17 cellular contexts compared by ENCODE assay signal in genomic region chr3:108863799-108864135, GRCh38. TPM values are rescaled to one million over a fixed set of nuclear protein-coding genes. Genes with fewer than 3 reads are reported as not detected.
DNase-seq lines count a peak whose midpoint lies in the region; ATAC-seq and TF ChIP-seq lines count a peak whose summit lies in the region.
"Had no signal": no experiment of that assay in that cellular context is flagged by ENCODE, and none has a peak within 500 bp of the region (broad histone marks: within the 10 kb centered on the region; RNA-seq: fewer than 3 reads in every experiment).

No MANE protein-coding gene starts in this region.

- H3K27ac ChIP-seq in AG04450 (ENCODE audit: low read depth, low read length) (peak overlapping the region; percentile 55), PC-9 (peak overlapping the region; percentile 54), dorsolateral prefrontal cortex (no peak overlapping the region)
- peak overlapping the region; percentile 55 for H3K27ac ChIP-seq in CD4-positive, alpha-beta memory T cell (ENCODE audit: low read depth, low read length)
- H3K27ac ChIP-seq: VCaP had no signal

- TSS peak; percentile 78 for BruUV-seq in PC-9 (replicated peaks; lab: Mats Ljungman, UMichigan)

- CTCF ChIA-PET in AG04450 (lab: Charles Lee), result interaction anchor here (1.0 kb wide), 1 partner anchor 52 kb away, joined by 3 read pairs; no protein-coding TSS in a partner anchor
- CTCF ChIA-PET in CD4-positive, alpha-beta memory T cell (lab: Charles Lee; ENCODE audit: partially characterized antibody), result interaction anchor here (2.5 kb wide), 1 partner anchor 45 kb away, joined by 8 read pairs; no protein-coding TSS in a partner anchor
- CTCF ChIA-PET in PC-9 (lab: Charles Lee), result interaction anchor here (0.6 kb wide), 1 partner anchor 201 kb away, joined by 4 read pairs; no protein-coding TSS in a partner anchor

- H2AFZ ChIP-seq in PC-9, result peak overlapping the region; percentile 19

- H3K9me3 Mint-ChIP-seq in CD4-positive, alpha-beta memory T cell, result peaks cover 0 to 21% (median 6%) of the 10 kb centered on the region in 8 donors
- H3K9me3 Mint-ChIP-seq in activated naive CD8-positive, alpha-beta T cell treated with anti-CD3 and anti-CD28 coated beads, Interleukin-2, amount 50 U/mL, for 24 hours, result peaks cover 12% of the 10 kb centered on the region
- no peaks in the 10 kb centered on the region for H3K9me3 Mint-ChIP-seq in stimulated activated naive B cell treated with anti-CD40 and anti-IgM and Interleukin-4, amounts not matched to agents 10 μg/mL and 1 μg/mL and 100 μg/mL, for 72 hours

- peak overlapping the region; percentile 56 for H3K4me2 ChIP-seq in PC-9

- H3K4me3 ChIP-seq in AG04450 (ENCODE audit: low read depth, low read length) (no peak overlapping the region), PC-9 (no peak overlapping the region), dorsolateral prefrontal cortex (no peak overlapping the region)
- H3K4me3 ChIP-seq in CD4-positive, alpha-beta memory T cell (ENCODE audit: low read length in 2 of 2), result no peak overlapping the region

- TF ChIP-seq CTCF in AG04450 (IDR thresholded peaks at IDR 0.05; ENCODE audit: low read depth, low read length), result no peak
- no peak for TF ChIP-seq CTCF in PC-9 (conservative IDR thresholded peaks at IDR 0.05)
- no peak for TF ChIP-seq CTCF in dorsolateral prefrontal cortex (IDR thresholded peaks at IDR 0.05 in 54 of 56, conservative IDR thresholded peaks at IDR 0.05 in 2 of 56; ENCODE audit: low read depth in 1 of 56, partially characterized antibody in 56 of 56)

- no peaks in the 10 kb centered on the region for H3K79me2 ChIP-seq in PC-9 (ENCODE audit: low read depth)

- peak overlapping the region in 6 of 7 donors; percentile 65 to 94 (median 90) for H3K27ac Mint-ChIP-seq in CD4-positive, alpha-beta memory T cell
- peak overlapping the region; percentile 95 for H3K27ac Mint-ChIP-seq in activated naive CD8-positive, alpha-beta T cell treated with anti-CD3 and anti-CD28 coated beads, Interleukin-2, amount 50 U/mL, for 24 hours
- H3K27ac Mint-ChIP-seq in stimulated activated naive B cell treated with anti-CD40 and anti-IgM and Interleukin-4, amounts not matched to agents 10 μg/mL and 1 μg/mL and 100 μg/mL, for 72 hours, result no peak overlapping the region
- H3K27ac Mint-ChIP-seq: B cell, memory B cell had no signal

- no peak for ATAC-seq in activated naive CD8-positive, alpha-beta T cell treated with anti-CD3 and anti-CD28 coated beads, Interleukin-2, amount 50 U/mL, for 24 hours
- ATAC-seq in stimulated activated naive B cell treated with anti-CD40 and anti-IgM and Interleukin-4, amounts not matched to agents 10 μg/mL and 1 μg/mL and 100 μg/mL, for 72 hours (replicated peaks), result no peak

- POLR2A ChIA-PET in AG04450 (lab: Yijun Ruan, JAX) (no interaction called here), PC-9 (lab: Charles Lee; ENCODE audit: unreplicated experiment) (interaction anchor here (0.6 kb wide), 1 partner anchor 505 kb away, joined by 9 read pairs; no protein-coding TSS in a partner anchor)
- POLR2A ChIA-PET in CD4-positive, alpha-beta memory T cell (lab: Charles Lee; ENCODE audit: partially characterized antibody), result interaction anchor here (1.2 to 1.4 kb wide), 3 partner anchors 9 to 51 kb away, joined by 3 to 6 read pairs (median 3); no protein-coding TSS in a partner anchor

- peaks cover 37% of the 10 kb centered on the region for H3K4me1 ChIP-seq in CD4-positive, alpha-beta memory T cell (ENCODE audit: insufficient read depth, low read length)
- peaks cover 25% of the 10 kb centered on the region for H3K4me1 ChIP-seq in PC-9 (replicated peaks; ENCODE audit: insufficient read depth)

- DNase-seq in AG04450 (ENCODE audit: low read depth, low spot score) (no peak), PC-9 (peak in 1 of 2 experiments; percentile 37), dorsolateral prefrontal cortex (no peak), NCI-H1930 (lab: John Stamatoyannopoulos, UW) (no peak), NCI-H2081 treated with DMSO at 0.1 percent for 48 hours (lab: John Stamatoyannopoulos, UW) (no peak)
- DNase-seq in CD4-positive, alpha-beta memory T cell, result no peak
- no peak for DNase-seq in activated naive CD8-positive, alpha-beta T cell treated with anti-CD3 and anti-CD28 coated beads, Interleukin-2, amount 50 U/mL, for 24 hours
- no peak for DNase-seq in stimulated activated naive B cell treated with anti-CD40 and anti-IgM and Interleukin-4, amounts not matched to agents 10 μg/mL and 1 μg/mL and 100 μg/mL, for 72 hours
- DNase-seq: anterior cingulate cortex; NCI-H1436; SHP77 treated with DMSO at 0.1 percent for 48 hours; stimulated activated CD4-positive, alpha-beta T cell treated with anti-CD3 and anti-CD28 coated beads, Interleukin-4, amount 100 ng/mL, for 4 hours had no signal

- peaks cover 5% of the 10 kb centered on the region for H3K36me3 ChIP-seq in CD4-positive, alpha-beta memory T cell (ENCODE audit: insufficient read depth, low read length)
- no peaks in the 10 kb centered on the region for H3K36me3 ChIP-seq in PC-9 (ENCODE audit: low read depth)

- H3K4me1 Mint-ChIP-seq in CD4-positive, alpha-beta memory T cell, result peaks cover 36 to 52% (median 41%) of the 10 kb centered on the region in 4 donors
- H3K4me1 Mint-ChIP-seq in activated naive CD8-positive, alpha-beta T cell treated with anti-CD3 and anti-CD28 coated beads, Interleukin-2, amount 50 U/mL, for 24 hours, result peaks cover 32% of the 10 kb centered on the region
- H3K4me1 Mint-ChIP-seq in stimulated activated naive B cell treated with anti-CD40 and anti-IgM and Interleukin-4, amounts not matched to agents 10 μg/mL and 1 μg/mL and 100 μg/mL, for 72 hours, result peaks cover 0 to 4% of the 10 kb centered on the region in 2 donors
- H3K4me1 Mint-ChIP-seq: B cell had no signal

- peaks cover 67 to 70% of the 10 kb centered on the region in 2 donors for H3K36me3 Mint-ChIP-seq in CD4-positive, alpha-beta memory T cell
- H3K36me3 Mint-ChIP-seq in activated naive CD8-positive, alpha-beta T cell treated with anti-CD3 and anti-CD28 coated beads, Interleukin-2, amount 50 U/mL, for 24 hours (ENCODE audit: low read depth), result peaks cover 8% of the 10 kb centered on the region
- no peaks in the 10 kb centered on the region for H3K36me3 Mint-ChIP-seq in stimulated activated naive B cell treated with anti-CD40 and anti-IgM and Interleukin-4, amounts not matched to agents 10 μg/mL and 1 μg/mL and 100 μg/mL, for 72 hours
- H3K36me3 Mint-ChIP-seq: memory B cell had no signal

- H4K20me1 ChIP-seq in PC-9 (ENCODE audit: insufficient read depth), result no peaks in the 10 kb centered on the region

- H3K9me2 ChIP-seq in PC-9 (ENCODE audit: insufficient read depth), result no peaks in the 10 kb centered on the region

- H3K9me3 ChIP-seq in AG04450 (ENCODE audit: control insufficient read depth, insufficient read depth, low read length) (no peaks in the 10 kb centered on the region; the same call in none of the 2 replicates), PC-9 (ENCODE audit: insufficient read depth, low read depth) (peaks cover 12% of the 10 kb centered on the region; the same call in 1 of the 2 replicates)
- no peaks in the 10 kb centered on the region for H3K9me3 ChIP-seq in CD4-positive, alpha-beta memory T cell (ENCODE audit: control insufficient read depth in 1 of 2, low read length in 2 of 2)

- no peaks in the 10 kb centered on the region for H3K27me3 Mint-ChIP-seq in CD4-positive, alpha-beta memory T cell
- H3K27me3 Mint-ChIP-seq in activated naive CD8-positive, alpha-beta T cell treated with anti-CD3 and anti-CD28 coated beads, Interleukin-2, amount 50 U/mL, for 24 hours, result no peaks in the 10 kb centered on the region
- no peaks in the 10 kb centered on the region for H3K27me3 Mint-ChIP-seq in stimulated activated naive B cell treated with anti-CD40 and anti-IgM and Interleukin-4, amounts not matched to agents 10 μg/mL and 1 μg/mL and 100 μg/mL, for 72 hours

- H3F3A ChIP-seq in PC-9 (ENCODE audit: insufficient read depth, low read depth), result peaks cover 20% of the 10 kb centered on the region; the same call in 1 of the 2 replicates

- intact Hi-C loops in CD4-positive, alpha-beta memory T cell (cut with micrococcal nuclease), result loop anchor here (2.0 kb wide), 1 partner anchor 29 kb away; no protein-coding TSS in a partner anchor
- intact Hi-C loops in PC-9 (cut with micrococcal nuclease; ENCODE audit: unreplicated experiment) (no loop called here), dorsolateral prefrontal cortex (cut with DNase I) (no loop called here)

- peak overlapping the region in 2 of 8 donors; percentile 27 to 52 for H3K4me3 Mint-ChIP-seq in CD4-positive, alpha-beta memory T cell
- no peak overlapping the region for H3K4me3 Mint-ChIP-seq in activated naive CD8-positive, alpha-beta T cell treated with anti-CD3 and anti-CD28 coated beads, Interleukin-2, amount 50 U/mL, for 24 hours
- H3K4me3 Mint-ChIP-seq in stimulated activated naive B cell treated with anti-CD40 and anti-IgM and Interleukin-4, amounts not matched to agents 10 μg/mL and 1 μg/mL and 100 μg/mL, for 72 hours, result no peak overlapping the region
- H3K4me3 Mint-ChIP-seq: B cell, memory B cell had no signal

- H3K27me3 ChIP-seq in AG04450 (ENCODE audit: control insufficient read depth, insufficient read depth, low read length), result no peaks in the 10 kb centered on the region
- H3K27me3 ChIP-seq in CD4-positive, alpha-beta memory T cell (ENCODE audit: insufficient read depth, low read length), result no peaks in the 10 kb centered on the region
- H3K27me3 ChIP-seq in PC-9 (ENCODE audit: insufficient read depth, low read depth), result no peaks in the 10 kb centered on the region
- H3K27me3 ChIP-seq in dorsolateral prefrontal cortex, result peaks cover 0 to 6% (median 0%) of the 10 kb centered on the region in 45 donors

RNA-seq across cellular contexts. Expression of gene TRAT1, which starts 41.2 kb away (rescaled TPM):
- polyA plus RNA-seq in AG04450 (2011; rRNA removed), result not detected in 2 replicates
- polyA minus RNA-seq in AG04450 (2011; rRNA and poly(A)+ RNA removed), result not detected in 2 replicates
- 100 to 1,000 TPM; 164 to 169 TPM for total RNA-seq in CD4-positive, alpha-beta memory T cell
- 100 to 1,000 TPM; 227 to 367 TPM for polyA plus RNA-seq in CD4-positive, alpha-beta memory T cell
- not detected in 2 replicates for total RNA-seq in PC-9 (2021)
- total RNA-seq in dorsolateral prefrontal cortex, result under 1 TPM in 2 of 120 experiments, not detected in 118; 0.38 to 0.73 TPM
- total RNA-seq: B cell, myocyte, osteoblast had no signal

Comparison
In these comparisons a context has a peak if more than half of its experiments do, and no peak if none do; other contexts are left out.
1. H3K27ac ChIP-seq: peak in AG04450 (single experiment), CD4-positive, alpha-beta memory T cell (single experiment) and PC-9 (single experiment); none in dorsolateral prefrontal cortex (0 of 59).
2. RNA of gene TRAT1, which starts 41.2 kb away (total RNA-seq): 164 to 169 TPM in CD4-positive, alpha-beta memory T cell; not detected in PC-9 and 0.38 to 0.73 TPM in dorsolateral prefrontal cortex; every median in the first group is over 10 times any median in the second.